ENCODE assay signal across 8 cellular contexts in the genomic region with DNA sequence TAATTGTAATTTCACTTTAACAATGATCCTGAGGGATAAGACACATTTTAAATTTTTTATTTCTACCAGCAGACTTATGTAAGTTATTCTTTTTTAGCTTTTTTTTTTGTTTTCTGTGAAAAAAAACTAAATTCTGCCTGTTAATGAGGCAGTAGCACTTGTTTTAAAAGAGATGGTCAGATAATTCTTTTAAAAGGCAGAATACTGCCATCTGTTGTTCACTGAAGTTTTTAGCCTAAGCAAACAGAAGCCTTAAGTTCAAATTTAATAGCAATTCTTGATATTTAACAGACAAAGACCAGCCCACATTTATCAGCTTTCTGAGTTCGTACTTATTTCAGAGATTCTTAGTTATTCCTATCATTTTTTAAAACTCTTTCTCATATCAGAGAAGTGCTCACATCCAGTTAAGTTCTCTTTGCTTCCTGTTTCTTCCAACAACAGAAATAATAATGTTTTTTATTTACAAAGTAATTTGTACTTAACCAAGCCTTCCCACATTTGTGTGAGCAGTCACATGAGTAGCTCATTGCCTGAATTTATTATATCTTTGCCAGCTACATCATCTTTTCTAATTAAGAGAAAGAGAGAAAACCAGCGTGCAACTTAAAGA.
DNase-seq lines count a peak whose midpoint lies in the region; TF ChIP-seq lines count a peak whose summit lies in the region.

No MANE protein-coding gene starts in this region.

- no peaks in the 10 kb centered on the region for H3K4me1 Mint-ChIP-seq in type B pancreatic cell (ENCODE audit: unreplicated experiment)
- no peaks in the 10 kb centered on the region for H3K4me1 Mint-ChIP-seq in activated T-helper 2 cell treated with anti-CD3 and anti-CD28 coated beads, Interferon-gamma antibody, Interleukin-2, Interleukin-4, amounts not matched to agents 10 μg/mL and 5 μg/mL and 100 μg/mL, durations not matched to agents 14 hours and 24 hours and 36 hours (ENCODE audit: low read depth)

- H3K36me3 Mint-ChIP-seq in type B pancreatic cell, result no peaks in the 10 kb centered on the region
- no peaks in the 10 kb centered on the region for H3K36me3 Mint-ChIP-seq in activated T-helper 2 cell treated with anti-CD3 and anti-CD28 coated beads, Interferon-gamma antibody, Interleukin-2, Interleukin-4, amounts not matched to agents 10 μg/mL and 5 μg/mL and 100 μg/mL, durations not matched to agents 14 hours and 24 hours and 36 hours (ENCODE audit: low read depth)

- no peak overlapping the region for H3K27ac Mint-ChIP-seq in type B pancreatic cell
- H3K27ac Mint-ChIP-seq in activated T-helper 2 cell treated with anti-CD3 and anti-CD28 coated beads, Interferon-gamma antibody, Interleukin-2, Interleukin-4, amounts not matched to agents 10 μg/mL and 5 μg/mL and 100 μg/mL, durations not matched to agents 14 hours and 24 hours and 36 hours, result no peak overlapping the region

- no peaks in the 10 kb centered on the region for H3K27me3 Mint-ChIP-seq in type B pancreatic cell
- H3K27me3 Mint-ChIP-seq in activated T-helper 2 cell treated with anti-CD3 and anti-CD28 coated beads, Interferon-gamma antibody, Interleukin-2, Interleukin-4, amounts not matched to agents 10 μg/mL and 5 μg/mL and 100 μg/mL, durations not matched to agents 14 hours and 24 hours and 36 hours (ENCODE audit: low read depth), result no peaks in the 10 kb centered on the region

- no peaks in the 10 kb centered on the region for H3K4me1 ChIP-seq in adrenal gland (replicated peaks in 1 of 2)

- TF ChIP-seq CTCF in adrenal gland (IDR thresholded peaks at IDR 0.05), result peak in 4 of 6 experiments; percentile 24 to 49 (median 40)
- TF ChIP-seq CTCF in type B pancreatic cell (conservative IDR thresholded peaks at IDR 0.05), result peak; percentile 77

- no peaks in the 10 kb centered on the region for H3K9me3 ChIP-seq in adrenal gland (replicated peaks in 1 of 3)

- no peak overlapping the region for H3K4me3 Mint-ChIP-seq in type B pancreatic cell
- H3K4me3 Mint-ChIP-seq in activated T-helper 2 cell treated with anti-CD3 and anti-CD28 coated beads, Interferon-gamma antibody, Interleukin-2, Interleukin-4, amounts not matched to agents 10 μg/mL and 5 μg/mL and 100 μg/mL, durations not matched to agents 14 hours and 24 hours and 36 hours (ENCODE audit: low read depth), result no peak overlapping the region

- no peak overlapping the region for H3K4me3 ChIP-seq in adrenal gland

- H3K27me3 ChIP-seq in adrenal gland, result no peaks in the 10 kb centered on the region

- H3K27ac ChIP-seq in adrenal gland, result no peak overlapping the region

- no peaks in the 10 kb centered on the region for H3K36me3 ChIP-seq in adrenal gland (replicated peaks in 1 of 2)

- 37 to 49% (median 46%) methylated on average over 2 of the region's 2 CpGs for WGBS in adrenal gland, 4 donors

- DNase-seq in AML-193 (lab: John Stamatoyannopoulos, UW) (peak; percentile 21 to 44), LoVo (ENCODE audit: low spot score) (peak; percentile 44), adrenal gland (no peak), iPS-NIHi11 (ENCODE audit: low spot score) (peak; percentile 15), type B pancreatic cell (ENCODE audit: extremely low spot score, unreplicated experiment) (no peak), NCI-H2107 (lab: John Stamatoyannopoulos, UW) (no peak)
- DNase-seq in effector CD8-positive, alpha-beta T cell (lab: John Stamatoyannopoulos, UW), result no peak
- DNase-seq in activated T-helper 2 cell treated with anti-CD3 and anti-CD28 coated beads, Interferon-gamma antibody, Interleukin-2, Interleukin-4, amounts not matched to agents 10 μg/mL and 5 μg/mL and 100 μg/mL, durations not matched to agents 14 hours and 24 hours and 36 hours (ENCODE audit: low spot score), result no peak

- no peak for TF ChIP-seq POLR2A in adrenal gland (IDR thresholded peaks at IDR 0.05)

- intact Hi-C loops in adrenal gland (cut with DNase I), result no loop called here
- intact Hi-C loops in activated T-helper 2 cell treated with anti-CD3 and anti-CD28 coated beads, Interferon-gamma antibody, Interleukin-2, Interleukin-4, amounts not matched to agents 10 μg/mL and 5 μg/mL and 100 μg/mL, durations not matched to agents 14 hours and 24 hours and 36 hours (cut with micrococcal nuclease), result no loop called here

- no peaks in the 10 kb centered on the region for H3K9me3 Mint-ChIP-seq in type B pancreatic cell
- H3K9me3 Mint-ChIP-seq in activated T-helper 2 cell treated with anti-CD3 and anti-CD28 coated beads, Interferon-gamma antibody, Interleukin-2, Interleukin-4, amounts not matched to agents 10 μg/mL and 5 μg/mL and 100 μg/mL, durations not matched to agents 14 hours and 24 hours and 36 hours, result no peaks in the 10 kb centered on the region

Comparison
In these comparisons a context has a peak if more than half of its experiments do, and no peak if none do; other contexts are left out.
1. DNase-seq: peak in AML-193 (2 of 2), LoVo (single experiment) and iPS-NIHi11 (single experiment); none in adrenal gland (0 of 7), type B pancreatic cell (single experiment), NCI-H2107 (single experiment), effector CD8-positive, alpha-beta T cell (single experiment) and activated T-helper 2 cell treated with anti-CD3 and anti-CD28 coated beads, Interferon-gamma antibody, Interleukin-2, Interleukin-4, amounts not matched to agents 10 μg/mL and 5 μg/mL and 100 μg/mL, durations not matched to agents 14 hours and 24 hours and 36 hours (single experiment).